Comparison of ENCODE assay signal across 29 cellular contexts in the genomic region with DNA sequence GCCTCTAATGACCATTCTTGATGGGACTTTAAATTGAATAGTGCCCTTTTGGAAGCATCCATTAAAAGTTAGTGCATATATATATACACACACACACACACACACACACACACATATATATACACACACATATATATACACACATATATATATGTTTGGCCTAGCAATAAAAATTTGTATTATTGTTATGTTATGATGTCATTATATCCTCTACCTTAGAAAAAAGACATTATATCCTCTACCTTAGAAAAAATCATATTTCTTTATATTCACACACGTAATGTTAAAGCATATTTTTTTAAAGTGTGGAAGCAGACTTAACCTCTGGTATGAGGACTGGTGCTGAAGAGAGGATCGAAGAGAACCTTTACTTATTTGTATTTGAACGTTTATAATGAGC. TPM values are rescaled to one million over a fixed set of nuclear protein-coding genes. Genes with fewer than 3 reads are reported as not detected.
"Had no signal": no experiment of that assay in that cellular context is flagged by ENCODE, and none has a peak within 500 bp of the region (broad histone marks: within the 10 kb centered on the region; RNA-seq: fewer than 3 reads in every experiment).

No MANE protein-coding gene starts in this region.

- H3K36me3 ChIP-seq: stomach, suprapubic skin, thoracic aorta, thyroid gland, tibial artery, tibial nerve, transverse colon, upper lobe of left lung, upper lobe of right lung, uterus, vagina had no signal

- H3K27ac Mint-ChIP-seq: stimulated activated effector memory CD8-positive, alpha-beta T cell treated with anti-CD3 and anti-CD28 coated beads, Interleukin-12 subunit alpha, Interleukin-12 subunit beta, amount 100 ng/mL, for 72 hours; stimulated activated memory B cell treated with anti-CD40 and anti-IgM and Interleukin-4, amounts not matched to agents 10 μg/mL and 1 μg/mL and 100 μg/mL, for 72 hours; stimulated activated naive B cell treated with anti-CD40 and anti-IgM and Interleukin-4, amounts not matched to agents 10 μg/mL and 1 μg/mL and 100 μg/mL, for 72 hours; stimulated activated naive CD8-positive, alpha-beta T cell treated with anti-CD3 and anti-CD28 coated beads, Interleukin-15, amount 100 ng/mL, for 72 hours; stimulated activated naive CD8-positive, alpha-beta T cell treated with anti-CD3 and anti-CD28 coated beads, Interleukin-15, Interleukin-2, amounts not matched to agents 100 ng/mL and 50 ng/mL, for 24 hours; type B pancreatic cell had no signal

- DNase-seq: stimulated activated CD4-positive, alpha-beta T cell treated with anti-CD3 and anti-CD28 coated beads, Interleukin-2, amount 100 ng/mL, for 48 hours; stimulated activated CD4-positive, alpha-beta T cell treated with anti-CD3 and anti-CD28 coated beads, Interleukin-4, amount 100 ng/mL, for 1 hour; stimulated activated CD4-positive, alpha-beta T cell treated with anti-CD3 and anti-CD28 coated beads, Interleukin-4, amount 100 ng/mL, for 24 hours; stimulated activated CD4-positive, alpha-beta T cell treated with anti-CD3 and anti-CD28 coated beads, Interleukin-4, amount 100 ng/mL, for 4 hours; stimulated activated CD8-positive, alpha-beta memory T cell treated with anti-CD3 and anti-CD28 coated beads, Interleukin-4, amount 100 ng/mL, for 48 hours; stimulated activated naive B cell treated with anti-CD40 and anti-IgM and Interleukin-4, amounts not matched to agents 10 μg/mL and 1 μg/mL and 100 μg/mL, for 72 hours; stimulated activated naive CD4-positive, alpha-beta T cell; stimulated activated naive CD4-positive, alpha-beta T cell treated with Interleukin-2 at 50 U/mL for 16 hours; stimulated activated naive CD8-positive, alpha-beta T cell treated with anti-CD3 and anti-CD28 coated beads, Interleukin-15, amount 100 ng/mL, for 72 hours; stimulated activated naive CD8-positive, alpha-beta T cell treated with anti-CD3 and anti-CD28 coated beads, Interleukin-15, Interleukin-2, amounts not matched to agents 100 U/mL and 50 U/mL, for 24 hours; stomach; substantia nigra; testis; thyroid gland; tibial artery; transverse colon; trophoblast cell; upper lobe of left lung; upper lobe of right lung; uterus had no signal

- H3K36me3 Mint-ChIP-seq: stimulated activated effector memory CD8-positive, alpha-beta T cell treated with anti-CD3 and anti-CD28 coated beads, Interleukin-12 subunit alpha, Interleukin-12 subunit beta, amount 100 ng/mL, for 72 hours; stimulated activated memory B cell treated with anti-CD40 and anti-IgM and Interleukin-4, amounts not matched to agents 10 μg/mL and 1 μg/mL and 100 μg/mL, for 72 hours; stimulated activated naive B cell treated with anti-CD40 and anti-IgM and Interleukin-4, amounts not matched to agents 10 μg/mL and 1 μg/mL and 100 μg/mL, for 72 hours had no signal

- H3K27me3 ChIP-seq: suprapubic skin, testis, thyroid gland, tibial nerve, upper lobe of left lung, uterus, vagina had no signal

- FAIRE-seq: urothelium cell line had no signal

- H3K4me1 Mint-ChIP-seq: stimulated activated effector memory CD8-positive, alpha-beta T cell treated with anti-CD3 and anti-CD28 coated beads, Interleukin-12 subunit alpha, Interleukin-12 subunit beta, amount 100 ng/mL, for 72 hours; stimulated activated memory B cell treated with anti-CD40 and anti-IgM and Interleukin-4, amounts not matched to agents 10 μg/mL and 1 μg/mL and 100 μg/mL, for 72 hours; stimulated activated naive B cell treated with anti-CD40 and anti-IgM and Interleukin-4, amounts not matched to agents 10 μg/mL and 1 μg/mL and 100 μg/mL, for 72 hours; stimulated activated naive CD8-positive, alpha-beta T cell treated with anti-CD3 and anti-CD28 coated beads, Interleukin-15, amount 100 ng/mL, for 72 hours had no signal

- H3K4me1 ChIP-seq: stomach, suprapubic skin, testis, thyroid gland, tibial artery, tibial nerve, transverse colon, upper lobe of left lung, upper lobe of right lung, uterus, vagina had no signal

- ATAC-seq: stimulated activated effector memory CD8-positive, alpha-beta T cell treated with anti-CD3 and anti-CD28 coated beads, Interleukin-12 subunit alpha, Interleukin-12 subunit beta, amount 100 ng/mL, for 72 hours; stimulated activated memory B cell treated with anti-CD40 and anti-IgM and Interleukin-4, amounts not matched to agents 10 μg/mL and 1 μg/mL and 100 μg/mL, for 72 hours; stimulated activated naive B cell treated with anti-CD40 and anti-IgM and Interleukin-4, amounts not matched to agents 10 μg/mL and 1 μg/mL and 100 μg/mL, for 72 hours; stimulated activated naive CD8-positive, alpha-beta T cell treated with anti-CD3 and anti-CD28 coated beads, Interleukin-15, amount 100 ng/mL, for 72 hours; stimulated activated naive CD8-positive, alpha-beta T cell treated with anti-CD3 and anti-CD28 coated beads, Interleukin-15, Interleukin-2, amounts not matched to agents 100 U/mL and 50 U/mL, for 24 hours; upper lobe of right lung had no signal

- H3K27ac ChIP-seq: stomach, suprapubic skin, testis, thoracic aorta, thyroid gland, tibial artery, tibial nerve, transverse colon, upper lobe of left lung, upper lobe of right lung, uterus, vagina had no signal

- H3K4me3 ChIP-seq: stomach, suprapubic skin, testis, thoracic aorta, thyroid gland, tibial artery, tibial nerve, transverse colon, upper lobe of left lung, upper lobe of right lung, uterus, vagina had no signal

- H3K9me3 Mint-ChIP-seq: stimulated activated effector memory CD8-positive, alpha-beta T cell treated with anti-CD3 and anti-CD28 coated beads, Interleukin-12 subunit alpha, Interleukin-12 subunit beta, amount 100 ng/mL, for 72 hours; stimulated activated memory B cell treated with anti-CD40 and anti-IgM and Interleukin-4, amounts not matched to agents 10 μg/mL and 1 μg/mL and 100 μg/mL, for 72 hours; stimulated activated naive B cell treated with anti-CD40 and anti-IgM and Interleukin-4, amounts not matched to agents 10 μg/mL and 1 μg/mL and 100 μg/mL, for 72 hours; stimulated activated naive CD8-positive, alpha-beta T cell treated with anti-CD3 and anti-CD28 coated beads, Interleukin-15, amount 100 ng/mL, for 72 hours; stimulated activated naive CD8-positive, alpha-beta T cell treated with anti-CD3 and anti-CD28 coated beads, Interleukin-15, Interleukin-2, amounts not matched to agents 100 ng/mL and 50 ng/mL, for 24 hours; type B pancreatic cell had no signal

- H3K4me3 Mint-ChIP-seq: stimulated activated effector memory CD8-positive, alpha-beta T cell treated with anti-CD3 and anti-CD28 coated beads, Interleukin-12 subunit alpha, Interleukin-12 subunit beta, amount 100 ng/mL, for 72 hours; stimulated activated memory B cell treated with anti-CD40 and anti-IgM and Interleukin-4, amounts not matched to agents 10 μg/mL and 1 μg/mL and 100 μg/mL, for 72 hours; stimulated activated naive B cell treated with anti-CD40 and anti-IgM and Interleukin-4, amounts not matched to agents 10 μg/mL and 1 μg/mL and 100 μg/mL, for 72 hours; stimulated activated naive CD8-positive, alpha-beta T cell treated with anti-CD3 and anti-CD28 coated beads, Interleukin-15, amount 100 ng/mL, for 72 hours; stimulated activated naive CD8-positive, alpha-beta T cell treated with anti-CD3 and anti-CD28 coated beads, Interleukin-15, Interleukin-2, amounts not matched to agents 100 ng/mL and 50 ng/mL, for 24 hours; type B pancreatic cell had no signal

- H3K9me3 ChIP-seq: stomach, suprapubic skin, testis, thoracic aorta, thyroid gland, tibial artery, tibial nerve, transverse colon, upper lobe of left lung, upper lobe of right lung, uterus, vagina had no signal

RNA-seq across cellular contexts. Expression of gene CFAP57, which starts 43.3 kb away (rescaled TPM):
- total RNA-seq: transverse colon, vagina had no signal
